11 cellular contexts compared by ENCODE assay signal in genomic region chr16:69073181-69073669, GRCh38. TPM values are rescaled to one million over a fixed set of nuclear protein-coding genes. Genes with fewer than 3 reads are reported as not detected.
DNase-seq lines count a peak whose midpoint lies in the region; ATAC-seq and TF ChIP-seq lines count a peak whose summit lies in the region.
"Had no signal": no experiment of that assay in that cellular context is flagged by ENCODE, and none has a peak within 500 bp of the region (broad histone marks: within the 10 kb centered on the region; RNA-seq: fewer than 3 reads in every experiment).

No MANE protein-coding gene starts in this region.

- no peaks in the 10 kb centered on the region for H3K27me3 ChIP-seq in MG63
- peaks cover 29% of the 10 kb centered on the region for H3K27me3 ChIP-seq in endodermal cell (ENCODE audit: control insufficient read depth, insufficient read depth, low read length, poor library complexity, severe bottlenecking)
- H3K27me3 ChIP-seq in CD4-positive, alpha-beta memory T cell (ENCODE audit: insufficient read depth, low read length): no peaks in the 10 kb centered on the region

- H3K4me3 ChIP-seq in MG63 (no peak overlapping the region), endodermal cell (ENCODE audit: low read length) (no peak overlapping the region)
- H3K4me3 ChIP-seq in CD4-positive, alpha-beta memory T cell (ENCODE audit: low read length in 2 of 2): no peak overlapping the region

- ATAC-seq in activated naive CD8-positive, alpha-beta T cell treated with anti-CD3 and anti-CD28 coated beads, Interleukin-2, amount 50 U/mL, for 24 hours: no peak
- no peak for ATAC-seq in activated naive CD4-positive, alpha-beta T cell treated with anti-CD3 and anti-CD28 coated beads, Interleukin-2, amount 50 U/mL, for 72 hours

- TF ChIP-seq CTCF in endodermal cell (conservative IDR thresholded peaks at IDR 0.05): no peak

- H3K4me1 ChIP-seq in endodermal cell (ENCODE audit: control insufficient read depth, insufficient read depth, low read length): peaks cover 2% of the 10 kb centered on the region
- H3K4me1 ChIP-seq in CD4-positive, alpha-beta memory T cell (ENCODE audit: insufficient read depth, low read length): no peaks in the 10 kb centered on the region

- peaks cover 35% of the 10 kb centered on the region for H3K4me1 Mint-ChIP-seq in endodermal cell
- no peaks in the 10 kb centered on the region for H3K4me1 Mint-ChIP-seq in CD4-positive, alpha-beta memory T cell
- H3K4me1 Mint-ChIP-seq in activated naive CD8-positive, alpha-beta T cell treated with anti-CD3 and anti-CD28 coated beads, Interleukin-2, amount 50 U/mL, for 24 hours: no peaks in the 10 kb centered on the region

- no peaks in the 10 kb centered on the region for H3K9me3 Mint-ChIP-seq in endodermal cell
- H3K9me3 Mint-ChIP-seq in CD4-positive, alpha-beta memory T cell: no peaks in the 10 kb centered on the region
- no peaks in the 10 kb centered on the region for H3K9me3 Mint-ChIP-seq in activated naive CD8-positive, alpha-beta T cell treated with anti-CD3 and anti-CD28 coated beads, Interleukin-2, amount 50 U/mL, for 24 hours
- H3K9me3 Mint-ChIP-seq in activated naive CD4-positive, alpha-beta T cell treated with anti-CD3 and anti-CD28 coated beads, Interleukin-2, amount 50 U/mL, for 72 hours: no peaks in the 10 kb centered on the region

- H3K27me3 Mint-ChIP-seq in endodermal cell (ENCODE audit: insufficient read depth): peaks cover 36% of the 10 kb centered on the region
- H3K27me3 Mint-ChIP-seq in CD4-positive, alpha-beta memory T cell: no peaks in the 10 kb centered on the region
- no peaks in the 10 kb centered on the region for H3K27me3 Mint-ChIP-seq in activated naive CD8-positive, alpha-beta T cell treated with anti-CD3 and anti-CD28 coated beads, Interleukin-2, amount 50 U/mL, for 24 hours

- POLR2A ChIA-PET in CD4-positive, alpha-beta memory T cell (lab: Charles Lee; ENCODE audit: partially characterized antibody): no interaction called here

- CTCF ChIA-PET in CD4-positive, alpha-beta memory T cell (lab: Charles Lee; ENCODE audit: partially characterized antibody): no interaction called here

- H3K36me3 Mint-ChIP-seq in endodermal cell (ENCODE audit: low read depth): no peaks in the 10 kb centered on the region
- H3K36me3 Mint-ChIP-seq in CD4-positive, alpha-beta memory T cell: peaks cover 0 to 7% of the 10 kb centered on the region in 2 donors
- H3K36me3 Mint-ChIP-seq in activated naive CD8-positive, alpha-beta T cell treated with anti-CD3 and anti-CD28 coated beads, Interleukin-2, amount 50 U/mL, for 24 hours (ENCODE audit: low read depth): peaks cover 6% of the 10 kb centered on the region
- H3K36me3 Mint-ChIP-seq in activated naive CD4-positive, alpha-beta T cell treated with anti-CD3 and anti-CD28 coated beads, Interleukin-2, amount 50 U/mL, for 72 hours: no peaks in the 10 kb centered on the region

- H3K9ac ChIP-seq in endodermal cell (ENCODE audit: extremely low read depth, low read length, poor library complexity, severe bottlenecking): no peak overlapping the region

- H3K4me3 Mint-ChIP-seq in endodermal cell: peak overlapping the region; percentile 2
- no peak overlapping the region for H3K4me3 Mint-ChIP-seq in CD4-positive, alpha-beta memory T cell
- H3K4me3 Mint-ChIP-seq in activated naive CD8-positive, alpha-beta T cell treated with anti-CD3 and anti-CD28 coated beads, Interleukin-2, amount 50 U/mL, for 24 hours: no peak overlapping the region

- no peaks in the 10 kb centered on the region for H3K36me3 ChIP-seq in MG63
- H3K36me3 ChIP-seq in endodermal cell (ENCODE audit: control insufficient read depth, insufficient read depth, low read length): no peaks in the 10 kb centered on the region
- H3K36me3 ChIP-seq in CD4-positive, alpha-beta memory T cell (ENCODE audit: insufficient read depth, low read length): no peaks in the 10 kb centered on the region

- WGBS in endodermal cell (ENCODE audit: insufficient coverage in 1 of 2, insufficient read length in 1 of 2), 2 experiments: 56 to 67% methylated on average over 6 to 8 of the region's 8 CpGs

- intact Hi-C loops in CD4-positive, alpha-beta memory T cell (cut with micrococcal nuclease): no loop called here

- no peaks in the 10 kb centered on the region for H3K9me3 ChIP-seq in MG63
- H3K9me3 ChIP-seq in endodermal cell (ENCODE audit: control insufficient read depth, low read length): no peaks in the 10 kb centered on the region
- no peaks in the 10 kb centered on the region for H3K9me3 ChIP-seq in CD4-positive, alpha-beta memory T cell (ENCODE audit: control insufficient read depth in 1 of 2, low read length in 2 of 2)

- H3K27ac ChIP-seq in endodermal cell (ENCODE audit: low read depth, low read length): no peak overlapping the region
- H3K27ac ChIP-seq in CD4-positive, alpha-beta memory T cell (ENCODE audit: low read depth, low read length): no peak overlapping the region

- H3K27ac Mint-ChIP-seq in endodermal cell: no peak overlapping the region
- peak overlapping the region in 2 of 7 donors; percentile 41 to 60 for H3K27ac Mint-ChIP-seq in CD4-positive, alpha-beta memory T cell
- no peak overlapping the region for H3K27ac Mint-ChIP-seq in activated naive CD8-positive, alpha-beta T cell treated with anti-CD3 and anti-CD28 coated beads, Interleukin-2, amount 50 U/mL, for 24 hours
- no peak overlapping the region for H3K27ac Mint-ChIP-seq in activated naive CD4-positive, alpha-beta T cell treated with anti-CD3 and anti-CD28 coated beads, Interleukin-2, amount 50 U/mL, for 72 hours

- DNase-seq in DMS153 (lab: John Stamatoyannopoulos, UW): peak; percentile 47
- DNase-seq in MG63: peak; percentile 83
- DNase-seq in endodermal cell: peak; percentile 63
- peak; percentile 31 for DNase-seq in myocyte (ENCODE audit: low read depth)
- no peak for DNase-seq in CD4-positive, alpha-beta memory T cell
- no peak for DNase-seq in DMS79 (lab: John Stamatoyannopoulos, UW)
- no peak for DNase-seq in activated naive CD8-positive, alpha-beta T cell treated with anti-CD3 and anti-CD28 coated beads, Interleukin-2, amount 50 U/mL, for 24 hours
- no peak for DNase-seq in activated naive CD4-positive, alpha-beta T cell treated with anti-CD3 and anti-CD28 coated beads, Interleukin-2, amount 50 U/mL, for 72 hours (ENCODE audit: low spot score in 2 of 2)
- DNase-seq: activated CD4-positive, alpha-beta T cell treated with anti-CD3 and anti-CD28 coated beads for 1 hour; aorta; NCI-H510A treated with DMSO at 0.1 percent for 48 hours had no signal

RNA-seq across cellular contexts. Expression of gene HAS3, which starts 32.2 kb away (rescaled TPM):
- total RNA-seq in MG63 (2014; rRNA removed; shearing (Covaris generic); ENCODE audit: low replicate concordance): 65.0 and 71.9 TPM in 2 replicates
- total RNA-seq in endodermal cell (1 to 10 TPM; 1.8 to 4.1 TPM), myocyte (0.08 TPM in 1 of 2 replicates, not detected in the other)
- polyA plus RNA-seq in endodermal cell (2013, experiment 1 of 2): 3.2 TPM
- 2.4 TPM for polyA plus RNA-seq in endodermal cell (2013, experiment 2 of 2)
- polyA plus RNA-seq in myocyte (2012): 1.3 TPM
- 1 to 10 TPM; 2.7 to 3.3 TPM for total RNA-seq in CD4-positive, alpha-beta memory T cell
- polyA plus RNA-seq in CD4-positive, alpha-beta memory T cell: under 1 TPM in 1 of 2 donors, not detected in 1; 0.07 TPM
- under 1 TPM; 0.31 to 0.61 TPM for total RNA-seq in activated naive CD4-positive, alpha-beta T cell treated with anti-CD3 and anti-CD28 coated beads, Interleukin-2, amount 50 U/mL, for 72 hours

RNA-seq across cellular contexts. Expression of gene CHTF8, which starts 59.2 kb away (rescaled TPM):
- total RNA-seq in MG63 (2014; rRNA removed; shearing (Covaris generic); ENCODE audit: low replicate concordance): 125 and 166 TPM in 2 replicates
- total RNA-seq in endodermal cell (100 to 1,000 TPM; 105 to 142 TPM), myocyte (35.5 and 36.6 TPM in 2 replicates)
- polyA plus RNA-seq in endodermal cell (2013, experiment 1 of 2): 122 TPM
- polyA plus RNA-seq in endodermal cell (2013, experiment 2 of 2): 111 TPM
- polyA plus RNA-seq in myocyte (2012): 72.9 TPM
- 100 to 1,000 TPM; 141 TPM for total RNA-seq in CD4-positive, alpha-beta memory T cell
- 100 to 1,000 TPM; 160 to 231 TPM for polyA plus RNA-seq in CD4-positive, alpha-beta memory T cell
- 100 to 1,000 TPM in 1 of 2 donors, 10 to 100 TPM in 1; 94.6 to 135 TPM for total RNA-seq in activated naive CD4-positive, alpha-beta T cell treated with anti-CD3 and anti-CD28 coated beads, Interleukin-2, amount 50 U/mL, for 72 hours

RNA-seq across cellular contexts. Expression of gene UTP4, which starts 59.2 kb away (rescaled TPM):
- total RNA-seq in MG63 (2014; rRNA removed; shearing (Covaris generic); ENCODE audit: low replicate concordance): 76.6 and 108 TPM in 2 replicates
- total RNA-seq in endodermal cell (10 to 100 TPM; 44.1 to 45.3 TPM), myocyte (16.1 and 18.1 TPM in 2 replicates)
- 43.1 TPM for polyA plus RNA-seq in endodermal cell (2013, experiment 1 of 2)
- 37.3 TPM for polyA plus RNA-seq in endodermal cell (2013, experiment 2 of 2)
- polyA plus RNA-seq in myocyte (2012): 41.1 TPM
- 10 to 100 TPM; 36.9 to 37.0 TPM for total RNA-seq in CD4-positive, alpha-beta memory T cell
- 10 to 100 TPM; 64.8 to 96.5 TPM for polyA plus RNA-seq in CD4-positive, alpha-beta memory T cell
- total RNA-seq in activated naive CD4-positive, alpha-beta T cell treated with anti-CD3 and anti-CD28 coated beads, Interleukin-2, amount 50 U/mL, for 72 hours: 10 to 100 TPM; 56.0 to 86.7 TPM

Comparison
In these comparisons a context has a peak if more than half of its experiments do, and no peak if none do; other contexts are left out.
1. DNase-seq: peak in DMS153 (single experiment), MG63 (single experiment), endodermal cell (single experiment) and myocyte (single experiment); none in CD4-positive, alpha-beta memory T cell (0 of 5), DMS79 (single experiment), activated naive CD8-positive, alpha-beta T cell treated with anti-CD3 and anti-CD28 coated beads, Interleukin-2, amount 50 U/mL, for 24 hours (single experiment) and activated naive CD4-positive, alpha-beta T cell treated with anti-CD3 and anti-CD28 coated beads, Interleukin-2, amount 50 U/mL, for 72 hours (0 of 2).
2. RNA of gene HAS3, which starts 32.2 kb away (total RNA-seq): 65.0 to 71.9 TPM in MG63; 1.8 to 4.1 TPM in endodermal cell, 2.7 to 3.3 TPM in CD4-positive, alpha-beta memory T cell, 0.31 to 0.61 TPM in activated naive CD4-positive, alpha-beta T cell treated with anti-CD3 and anti-CD28 coated beads, Interleukin-2, amount 50 U/mL, for 72 hours and 0.08 TPM in myocyte; every median in the first group is over 10 times any median in the second.